37 cellular contexts compared by ENCODE assay signal in genomic region chr14:56498112-56498511, GRCh38.
"Had no signal": no experiment of that assay in that cellular context is flagged by ENCODE, and none has a peak within 500 bp of the region (broad histone marks: within the 10 kb centered on the region; RNA-seq: fewer than 3 reads in every experiment).

No MANE protein-coding gene starts in this region.

- H3K9me3 ChIP-seq: adrenal gland, body of pancreas, breast epithelium had no signal

- H3K27ac Mint-ChIP-seq: activated CD4-positive, alpha-beta memory T cell treated with anti-CD3 and anti-CD28 coated beads for 36 hours; activated CD4-positive, alpha-beta T cell treated with anti-CD3 and anti-CD28 coated beads for 36 hours; activated CD8-positive, alpha-beta T cell treated with anti-CD3 and anti-CD28 coated beads for 36 hours; activated naive CD4-positive, alpha-beta T cell treated with anti-CD3 and anti-CD28 coated beads for 36 hours; activated naive CD4-positive, alpha-beta T cell treated with anti-CD3 and anti-CD28 coated beads, Interleukin-2, amount 50 U/mL, for 72 hours; activated naive CD8-positive, alpha-beta T cell treated with anti-CD3 and anti-CD28 coated beads for 36 hours; activated T-cell treated with anti-CD3 and anti-CD28 coated beads, Interleukin-2, amount 50 U/mL, for 72 hours; activated T-helper 1 cell treated with anti-CD3 and anti-CD28 coated beads, Interleukin-12 subunit alpha, Interleukin-12 subunit beta, Interleukin-2, Interleukin-4 antibody, amounts not matched to agents 30 ng/mL and 10 ng/mL and 1 ng/mL, durations not matched to agents 14 hours and 24 hours and 36 hours; activated T-helper 17 cell treated with anti-CD3 and anti-CD28 coated beads, Interleukin-2, amount 50 U/mL, for 72 hours; T-helper 1 cell treated with Interleukin-12 subunit alpha and Interleukin-12 subunit beta and Interleukin-4 antibody, amounts not matched to agents 30 μg/mL and 1 μg/mL, for 36 hours; T-helper 2 cell treated with Interferon-gamma antibody and Interleukin-4, amounts not matched to agents 5 μg/mL and 100 μg/mL, for 36 hours; WTC11 had no signal

- H3K4me3 ChIP-seq: adrenal gland, body of pancreas, breast epithelium had no signal

- H3K36me3 ChIP-seq: adrenal gland, brain microvascular endothelial cell, breast epithelium had no signal

- FAIRE-seq: astrocyte, TTC549 had no signal

- H3K27me3 Mint-ChIP-seq: activated CD4-positive, alpha-beta T cell treated with anti-CD3 and anti-CD28 coated beads for 36 hours had no signal

- H3K4me3 Mint-ChIP-seq: activated CD4-positive, alpha-beta memory T cell treated with anti-CD3 and anti-CD28 coated beads for 36 hours; activated CD4-positive, alpha-beta T cell treated with anti-CD3 and anti-CD28 coated beads for 36 hours; activated CD8-positive, alpha-beta T cell treated with anti-CD3 and anti-CD28 coated beads for 36 hours; activated naive CD4-positive, alpha-beta T cell treated with anti-CD3 and anti-CD28 coated beads for 36 hours; activated naive CD8-positive, alpha-beta T cell treated with anti-CD3 and anti-CD28 coated beads for 36 hours; activated T-cell treated with anti-CD3 and anti-CD28 coated beads, Interleukin-2, amount 50 U/mL, for 4 hours; activated T-cell treated with anti-CD3 and anti-CD28 coated beads, Interleukin-2, amount 50 U/mL, for 72 hours; activated T-helper 1 cell treated with anti-CD3 and anti-CD28 coated beads, Interleukin-12 subunit alpha, Interleukin-12 subunit beta, Interleukin-2, Interleukin-4 antibody, amounts not matched to agents 30 ng/mL and 10 ng/mL and 1 ng/mL, durations not matched to agents 14 hours and 24 hours and 36 hours; activated T-helper 17 cell treated with anti-CD3 and anti-CD28 coated beads, Interleukin-2, amount 50 U/mL, for 72 hours; T-helper 1 cell treated with Interleukin-12 subunit alpha and Interleukin-12 subunit beta and Interleukin-4 antibody, amounts not matched to agents 30 μg/mL and 1 μg/mL, for 36 hours; T-helper 2 cell treated with Interferon-gamma antibody and Interleukin-4, amounts not matched to agents 5 μg/mL and 100 μg/mL, for 36 hours; WTC11 had no signal

- H3K4me1 ChIP-seq: adrenal gland, body of pancreas, breast epithelium had no signal

- ATAC-seq: activated CD4-positive, alpha-beta T cell treated with anti-CD3 and anti-CD28 coated beads for 36 hours; activated CD4-positive, CD25-positive, alpha-beta regulatory T cell treated with anti-CD3 and anti-CD28 coated beads, Interleukin-2, amount 50 U/mL, for 24 hours; activated CD8-positive, alpha-beta T cell treated with anti-CD3 and anti-CD28 coated beads for 36 hours; activated naive CD4-positive, alpha-beta T cell treated with anti-CD3 and anti-CD28 coated beads, Interleukin-2, amount 50 U/mL, for 72 hours; activated T-cell treated with anti-CD3 and anti-CD28 coated beads, Interleukin-2, amount 50 U/mL, for 4 hours; activated T-cell treated with anti-CD3 and anti-CD28 coated beads, Interleukin-2, amount 50 U/mL, for 72 hours; activated T-helper 17 cell treated with anti-CD3 and anti-CD28 coated beads, Interleukin-2, amount 50 U/mL, for 72 hours; body of pancreas; WTC11 had no signal

- H3K4me1 Mint-ChIP-seq: activated T-helper 17 cell treated with anti-CD3 and anti-CD28 coated beads, Interleukin-2, amount 50 U/mL, for 72 hours had no signal

- H3K27ac ChIP-seq: adrenal gland, body of pancreas, brain microvascular endothelial cell, breast epithelium, VCaP had no signal

- H3K9me3 Mint-ChIP-seq: activated CD4-positive, alpha-beta memory T cell treated with anti-CD3 and anti-CD28 coated beads for 36 hours; activated CD8-positive, alpha-beta T cell treated with anti-CD3 and anti-CD28 coated beads for 36 hours; activated naive CD4-positive, alpha-beta T cell treated with anti-CD3 and anti-CD28 coated beads for 36 hours; activated naive CD4-positive, alpha-beta T cell treated with anti-CD3 and anti-CD28 coated beads, Interleukin-2, amount 50 U/mL, for 72 hours; activated naive CD8-positive, alpha-beta T cell treated with anti-CD3 and anti-CD28 coated beads for 36 hours; activated T-cell treated with anti-CD3 and anti-CD28 coated beads, Interleukin-2, amount 50 U/mL, for 4 hours; activated T-cell treated with anti-CD3 and anti-CD28 coated beads, Interleukin-2, amount 50 U/mL, for 72 hours; activated T-helper 1 cell treated with anti-CD3 and anti-CD28 coated beads, Interleukin-12 subunit alpha, Interleukin-12 subunit beta, Interleukin-2, Interleukin-4 antibody, amounts not matched to agents 30 ng/mL and 10 ng/mL and 1 ng/mL, durations not matched to agents 14 hours and 24 hours and 36 hours; activated T-helper 17 cell treated with anti-CD3 and anti-CD28 coated beads, Interleukin-2, amount 50 U/mL, for 72 hours; T-helper 1 cell treated with Interleukin-12 subunit alpha and Interleukin-12 subunit beta and Interleukin-4 antibody, amounts not matched to agents 30 μg/mL and 1 μg/mL, for 36 hours; T-helper 2 cell treated with Interferon-gamma antibody and Interleukin-4, amounts not matched to agents 5 μg/mL and 100 μg/mL, for 36 hours; WTC11 had no signal

- H3K36me3 Mint-ChIP-seq: activated CD4-positive, alpha-beta memory T cell treated with anti-CD3 and anti-CD28 coated beads for 36 hours; activated naive CD4-positive, alpha-beta T cell treated with anti-CD3 and anti-CD28 coated beads, Interleukin-2, amount 50 U/mL, for 72 hours; activated naive CD8-positive, alpha-beta T cell treated with anti-CD3 and anti-CD28 coated beads for 36 hours; WTC11 had no signal

- DNase-seq: activated CD4-positive, alpha-beta memory T cell treated with anti-CD3 and anti-CD28 coated beads for 36 hours; activated CD4-positive, alpha-beta T cell treated with anti-CD3 and anti-CD28 coated beads for 1 hour; activated CD4-positive, alpha-beta T cell treated with anti-CD3 and anti-CD28 coated beads for 36 hours; activated CD4-positive, alpha-beta T cell treated with anti-CD3 and anti-CD28 coated beads for 48 hours; activated CD4-positive, alpha-beta T cell treated with anti-CD3 and anti-CD28 coated beads, Interleukin-2, amount 50 U/mL, for 1 hour; activated CD4-positive, alpha-beta T cell treated with anti-CD3 and anti-CD28 coated beads, Interleukin-2, amount 50 U/mL, for 4 hours; activated CD4-positive, CD25-positive, alpha-beta regulatory T cell; activated CD8-positive, alpha-beta memory T cell treated with anti-CD3 and anti-CD28 coated beads, Interleukin-2, amount 50 U/mL, for 4 hours; activated CD8-positive, alpha-beta T cell treated with anti-CD3 and anti-CD28 coated beads for 36 hours; activated effector memory CD4-positive, alpha-beta T cell treated with anti-CD3 and anti-CD28 coated beads, Interleukin-2, amount 50 U/mL, for 16 hours; activated gamma-delta T cell treated with Interleukin-2 at 50 U/mL for 16 hours; activated naive CD4-positive, alpha-beta T cell; activated naive CD4-positive, alpha-beta T cell treated with anti-CD3 and anti-CD28 coated beads for 36 hours; activated naive CD4-positive, alpha-beta T cell treated with anti-CD3 and anti-CD28 coated beads, Interleukin-2, amount 50 U/mL, for 16 hours; activated naive CD8-positive, alpha-beta T cell treated with anti-CD3 and anti-CD28 coated beads for 36 hours; activated T-cell treated with anti-CD3 and anti-CD28 coated beads for 4 hours; activated T-cell treated with anti-CD3 and anti-CD28 coated beads, Interleukin-2, amount 50 U/mL, for 1 hour; activated T-cell treated with anti-CD3 and anti-CD28 coated beads, Interleukin-2, amount 50 U/mL, for 4 hours; activated T-cell treated with anti-CD3 and anti-CD28 coated beads, Interleukin-2, amount 50 U/mL, for 72 hours; adrenal gland; amniotic stem cell; aorta; body of pancreas; brain microvascular endothelial cell; central memory CD4-positive, alpha-beta T cell; T-helper 9 cell had no signal

- H3K27me3 ChIP-seq: adrenal gland, body of pancreas, brain microvascular endothelial cell, breast epithelium had no signal
